9 cellular contexts compared by ENCODE assay signal in genomic region chr14:75234173-75234855, GRCh38. TPM values are rescaled to one million over a fixed set of nuclear protein-coding genes. Genes with fewer than 3 reads are reported as not detected.
DNase-seq lines count a peak whose midpoint lies in the region; ATAC-seq, FAIRE-seq and TF ChIP-seq lines count a peak whose summit lies in the region.
"Had no signal": no experiment of that assay in that cellular context is flagged by ENCODE, and none has a peak within 500 bp of the region (broad histone marks: within the 10 kb centered on the region; RNA-seq: fewer than 3 reads in every experiment).

No MANE protein-coding gene starts in this region.

- H3K4me1 ChIP-seq in kidney (ENCODE audit: control insufficient read depth in 1 of 2, insufficient read depth in 1 of 2, low read depth in 1 of 2, low read length in 2 of 2): peaks cover 0 to 17% of the 10 kb centered on the region in 2 donors
- peaks cover 0 to 40% (median 15%) of the 10 kb centered on the region in 4 donors for H3K4me1 ChIP-seq in tibial artery

- H3K9me3 ChIP-seq in kidney (ENCODE audit: control insufficient read depth in 1 of 2, low read length in 2 of 2): no peaks in the 10 kb centered on the region
- no peaks in the 10 kb centered on the region for H3K9me3 ChIP-seq in tibial artery

- intact Hi-C loops in kidney (cut with DNase I) (no loop called here), tibial artery (cut with DNase I; ENCODE audit: low total_unique reads) (loop anchor here (5.0 kb wide), 1 partner anchor 37 kb away; no protein-coding TSS in a partner anchor)

- FAIRE-seq in kidney (lab: Jason Lieb, UNC): no peak
- FAIRE-seq: TTC549 had no signal

- no peak overlapping the region for H3K27ac ChIP-seq in kidney (ENCODE audit: low read depth in 2 of 2, low read length in 2 of 2)
- peak overlapping the region; percentile 54 for H3K27ac ChIP-seq in tibial artery

- H3K9ac ChIP-seq in kidney (ENCODE audit: low read length in 2 of 2): no peak overlapping the region

- no peaks in the 10 kb centered on the region for H3K27me3 ChIP-seq in tibial artery

- in situ Hi-C loops in astrocyte of the spinal cord (cut with HindIII; ENCODE audit: low sequenced_read_pairs): no loop called here

- no peak for TF ChIP-seq CTCF in astrocyte of the spinal cord (IDR thresholded peaks at IDR 0.05; ENCODE audit: low read depth, low read length)
- no peak for TF ChIP-seq CTCF in kidney (IDR thresholded peaks at IDR 0.05; ENCODE audit: borderline replicate concordance, extremely low read depth, insufficient read depth)
- no peak for TF ChIP-seq CTCF in tibial artery (IDR thresholded peaks at IDR 0.05)

- H3K4me3 ChIP-seq in astrocyte of the spinal cord (ENCODE audit: low read depth, low read length): no peak overlapping the region
- H3K4me3 ChIP-seq in kidney (ENCODE audit: low read length in 2 of 2): no peak overlapping the region
- no peak overlapping the region for H3K4me3 ChIP-seq in tibial artery

- H3K36me3 ChIP-seq in kidney (ENCODE audit: control insufficient read depth in 1 of 2, insufficient read depth in 2 of 2, low read length in 2 of 2): no peaks in the 10 kb centered on the region
- H3K36me3 ChIP-seq in tibial artery: no peaks in the 10 kb centered on the region

- DNase-seq in Kasumi-1 (lab: John Stamatoyannopoulos, UW) (peak; percentile 49 to 66), astrocyte of the spinal cord (ENCODE audit: low read depth, low spot score) (peak; percentile 94), kidney (peak; percentile 82), tibial artery (peak; percentile 61 to 81), T-helper 9 cell (no peak)
- no peak for DNase-seq in stimulated activated naive CD4-positive, alpha-beta T cell treated with Interleukin-2 at 50 U/mL for 16 hours (lab: John Stamatoyannopoulos, UW)

- ATAC-seq in HG02763 (IDR thresholded peaks at IDR 0.05; ENCODE audit: unreplicated experiment): no peak
- no peak for ATAC-seq in GM18519 (IDR thresholded peaks at IDR 0.05; ENCODE audit: low FRiP score, unreplicated experiment)

RNA-seq across cellular contexts. Expression of gene FOS, which starts 44.3 kb away (rescaled TPM):
- 116 TPM for total RNA-seq in kidney
- polyA plus RNA-seq in kidney (ENCODE audit: insufficient read depth, low read depth, low replicate concordance): 193 TPM

RNA-seq across cellular contexts. Expression of gene TMED10, which starts 57.9 kb away (rescaled TPM):
- 401 TPM for total RNA-seq in kidney
- 222 TPM for polyA plus RNA-seq in kidney (ENCODE audit: insufficient read depth, low read depth, low replicate concordance)

Comparison
In these comparisons a context has a peak if more than half of its experiments do, and no peak if none do; other contexts are left out.
1. DNase-seq: peak in Kasumi-1 (2 of 2), astrocyte of the spinal cord (single experiment), kidney (single experiment) and tibial artery (2 of 2); none in stimulated activated naive CD4-positive, alpha-beta T cell treated with Interleukin-2 at 50 U/mL for 16 hours (single experiment) and T-helper 9 cell (single experiment).
2. H3K27ac ChIP-seq: peak in tibial artery (2 of 2); none in kidney (0 of 2).